ENCODE assay signal across 25 cellular contexts in genomic region chr13:30353060-30353459, GRCh38. TPM values are rescaled to one million over a fixed set of nuclear protein-coding genes. Genes with fewer than 3 reads are reported as not detected.
A peak's percentile ranks its signal among the peaks of the same experiment; 100 is the strongest.
DNase-seq lines count a peak whose midpoint lies in the region; ATAC-seq, FAIRE-seq and TF ChIP-seq lines count a peak whose summit lies in the region.
"Had no signal": no experiment of that assay in that cellular context is flagged by ENCODE, and none has a peak within 500 bp of the region (broad histone marks: within the 10 kb centered on the region; RNA-seq: fewer than 3 reads in every experiment).

No MANE protein-coding gene starts in this region.

- in situ Hi-C loops in K562 (cut with MboI), result no loop called here

- H3K9me1 ChIP-seq in K562 (ENCODE audit: control insufficient read depth, insufficient read depth, low read length), result no peaks in the 10 kb centered on the region

- H2AFZ ChIP-seq in Karpas-422 (ENCODE audit: low read length) (no peak overlapping the region), K562 (ENCODE audit: low read depth, low read length) (no peak overlapping the region)

- no peak for TF ChIP-seq POLR2A in K562 (conservative IDR thresholded peaks at IDR 0.05)

- TF ChIP-seq EP300 in K562 (IDR thresholded peaks at IDR 0.05; ENCODE audit: low read length), result no peak

- CTCF ChIA-PET in K562 (lab: Yijun Ruan, JAX; ENCODE audit: low intra/inter-chr PET ratio), result no interaction called here

- H3K27me3 ChIP-seq in DOHH2 (ENCODE audit: control insufficient read depth, low read length), result no peaks in the 10 kb centered on the region
- no peaks in the 10 kb centered on the region for H3K27me3 ChIP-seq in Karpas-422 (ENCODE audit: low read length)
- H3K27me3 ChIP-seq in K562 (ENCODE audit: control insufficient read depth in 2 of 2, insufficient read depth in 2 of 2, low read length in 2 of 2), result no peaks in the 10 kb centered on the region
- no peaks in the 10 kb centered on the region for H3K27me3 ChIP-seq in left lung
- H3K27me3 ChIP-seq: BE2C, BLaER1 had no signal

- intact Hi-C loops in K562 (cut with micrococcal nuclease), result no loop called here
- intact Hi-C loops in left lung (cut with DNase I), result no loop called here

- FAIRE-seq in K562 (lab: Jason Lieb, UNC), result no peak
- FAIRE-seq: A204.1, GM12878, GM12892, GM18507 had no signal

- H3K9ac ChIP-seq in Karpas-422 (ENCODE audit: low read length), result peak overlapping the region; percentile 61; the same call in 1 of the 2 replicates
- H3K9ac ChIP-seq in K562 (ENCODE audit: insufficient read depth in 1 of 2, low read depth in 2 of 2, low read length in 2 of 2), result no peak overlapping the region
- H3K9ac ChIP-seq: BLaER1 had no signal

- H3K4me1 ChIP-seq in DOHH2 (ENCODE audit: control insufficient read depth, low read length), result peaks cover 67% of the 10 kb centered on the region
- H3K4me1 ChIP-seq in Karpas-422 (ENCODE audit: low read length), result peaks cover 69% of the 10 kb centered on the region
- peaks cover 0 to 4% of the 10 kb centered on the region in 2 experiments; a peak in 1 of 5 replicates for H3K4me1 ChIP-seq in K562 (replicated peaks in 1 of 2; ENCODE audit: control insufficient read depth in 2 of 2, insufficient read depth in 2 of 2, low read length in 2 of 2)
- H3K4me1 ChIP-seq in left lung, result peaks cover 0 to 9% of the 10 kb centered on the region in 2 donors

- H3K79me2 ChIP-seq in DOHH2 (ENCODE audit: control insufficient read depth, low read length), result peaks cover 7% of the 10 kb centered on the region; the same call in 1 of the 2 replicates
- H3K79me2 ChIP-seq in Karpas-422 (ENCODE audit: low read length), result no peaks in the 10 kb centered on the region
- no peaks in the 10 kb centered on the region for H3K79me2 ChIP-seq in K562 (ENCODE audit: control insufficient read depth, insufficient read depth, low read length)

- no peak for TF ChIP-seq RAD21 in K562 (CRISPR knock-in tag; conservative IDR thresholded peaks at IDR 0.05 in 1 of 2, IDR thresholded peaks at IDR 0.05 in 1 of 2)

- DNase-seq in Karpas-422 (no peak), K562 (ENCODE audit: extremely low read depth in 1 of 4, low spot score in 3 of 4) (no peak), NCI-H510A (lab: John Stamatoyannopoulos, UW) (no peak), middle frontal gyrus (ENCODE audit: extremely low spot score, low spot score) (no peak), GM19238 (ENCODE audit: insufficient read length, low spot score) (no peak), left lung (no peak)
- DNase-seq: 8988T; ACHN; BE2C; C1 segment of cervical spinal cord; CD4-positive, alpha-beta memory T cell; CD4-positive, CD25-positive, alpha-beta regulatory T cell; CD8-positive, alpha-beta memory T cell; COR-L47; DMS 273 treated with DMSO at 0.1 percent for 48 hours; DMS153; DMS79; EL; GDM1 had no signal

- POLR2A ChIA-PET in K562 (lab: Yijun Ruan, JAX), result no interaction called here

- H3F3A ChIP-seq in DOHH2 (ENCODE audit: control insufficient read depth, insufficient read depth), result peaks cover 32% of the 10 kb centered on the region

- peak overlapping the region; percentile 43 for H3K4me2 ChIP-seq in DOHH2 (ENCODE audit: low read length)
- peak overlapping the region; percentile 68 for H3K4me2 ChIP-seq in Karpas-422 (ENCODE audit: low read depth, low read length, poor library complexity, severe bottlenecking)
- no peak overlapping the region for H3K4me2 ChIP-seq in K562 (ENCODE audit: insufficient read depth, low read length)

- WGBS in K562 (ENCODE audit: insufficient coverage, low coverage, missing lambda C conversion rate), result 47% methylated on average over 4 of the region's 4 CpGs

- ATAC-seq in K562 (no peak), left lung (no peak)
- ATAC-seq: GM12878 had no signal

- peaks cover 62% of the 10 kb centered on the region for H3K36me3 ChIP-seq in DOHH2 (ENCODE audit: control insufficient read depth, low read length)
- peaks cover 25% of the 10 kb centered on the region for H3K36me3 ChIP-seq in Karpas-422 (ENCODE audit: insufficient read depth, low read length)
- H3K36me3 ChIP-seq in K562 (ENCODE audit: control insufficient read depth, insufficient read depth, low read length), result no peaks in the 10 kb centered on the region
- no peaks in the 10 kb centered on the region for H3K36me3 ChIP-seq in left lung
- H3K36me3 ChIP-seq: BE2C had no signal

- BruUV-seq in K562 (replicated peaks; lab: Mats Ljungman, UMichigan), result no TSS peak

- H3K4me3 ChIP-seq in DOHH2 (ENCODE audit: low read length) (peak overlapping the region; percentile 28), Karpas-422 (ENCODE audit: low read length) (peak overlapping the region; percentile 16; the same call in 1 of the 2 replicates), K562 (no peak overlapping the region), left lung (no peak overlapping the region)
- H3K4me3 ChIP-seq: BLaER1, GM12878 had no signal

- H3K9me3 ChIP-seq in DOHH2 (ENCODE audit: control insufficient read depth, insufficient read depth, low read length), result peaks cover 12% of the 10 kb centered on the region; the same call in 1 of the 2 replicates
- no peaks in the 10 kb centered on the region for H3K9me3 ChIP-seq in Karpas-422 (ENCODE audit: low read length)
- H3K9me3 ChIP-seq in K562 (replicated peaks; ENCODE audit: control insufficient read depth, insufficient read depth, low read depth, low read length), result peaks cover 2% of the 10 kb centered on the region; the same call in 1 of the 2 replicates
- no peaks in the 10 kb centered on the region for H3K9me3 ChIP-seq in left lung
- H3K9me3 ChIP-seq: BE2C had no signal

- TF ChIP-seq CTCF in DOHH2 (IDR thresholded peaks at IDR 0.05; ENCODE audit: low read depth, low read length, poor library complexity, severe bottlenecking) (no peak), K562 (IDR thresholded peaks at IDR 0.05 in 2 of 3, conservative IDR thresholded peaks at IDR 0.05 in 1 of 3; ENCODE audit: insufficient read depth in 2 of 3, low read depth in 1 of 3, low read length in 3 of 3) (no peak), left lung (IDR thresholded peaks at IDR 0.05) (no peak)

- H3K27ac ChIP-seq in DOHH2 (ENCODE audit: low read depth, low read length), result peak overlapping the region; percentile 92
- peak overlapping the region; percentile 98 for H3K27ac ChIP-seq in Karpas-422 (ENCODE audit: low read length)
- no peak overlapping the region for H3K27ac ChIP-seq in K562 (ENCODE audit: extremely low read depth, low read depth, low read length)
- no peak overlapping the region for H3K27ac ChIP-seq in left lung
- H3K27ac ChIP-seq: BLaER1 had no signal

- H3K9me2 ChIP-seq in DOHH2 (replicated peaks; ENCODE audit: control insufficient read depth, low read length) (no peaks in the 10 kb centered on the region), Karpas-422 (replicated peaks; ENCODE audit: insufficient read depth, low read length) (no peaks in the 10 kb centered on the region)

- H4K20me1 ChIP-seq in DOHH2 (ENCODE audit: control insufficient read depth, insufficient read depth, low read depth, low read length) (no peaks in the 10 kb centered on the region), Karpas-422 (ENCODE audit: insufficient read depth, low read depth, low read length) (no peaks in the 10 kb centered on the region), K562 (replicated peaks; ENCODE audit: control insufficient read depth, insufficient read depth, low read length) (no peaks in the 10 kb centered on the region)

TF ChIP-seq in K562, 482 proteins besides CTCF, POLR2A, EP300 and RAD21:
- peak; percentile 58 for TF ChIP-seq RBM25 (IDR thresholded peaks at IDR 0.05; ENCODE audit: low read depth, low read length, severe bottlenecking)
- TF ChIP-seq, protein P1, sequence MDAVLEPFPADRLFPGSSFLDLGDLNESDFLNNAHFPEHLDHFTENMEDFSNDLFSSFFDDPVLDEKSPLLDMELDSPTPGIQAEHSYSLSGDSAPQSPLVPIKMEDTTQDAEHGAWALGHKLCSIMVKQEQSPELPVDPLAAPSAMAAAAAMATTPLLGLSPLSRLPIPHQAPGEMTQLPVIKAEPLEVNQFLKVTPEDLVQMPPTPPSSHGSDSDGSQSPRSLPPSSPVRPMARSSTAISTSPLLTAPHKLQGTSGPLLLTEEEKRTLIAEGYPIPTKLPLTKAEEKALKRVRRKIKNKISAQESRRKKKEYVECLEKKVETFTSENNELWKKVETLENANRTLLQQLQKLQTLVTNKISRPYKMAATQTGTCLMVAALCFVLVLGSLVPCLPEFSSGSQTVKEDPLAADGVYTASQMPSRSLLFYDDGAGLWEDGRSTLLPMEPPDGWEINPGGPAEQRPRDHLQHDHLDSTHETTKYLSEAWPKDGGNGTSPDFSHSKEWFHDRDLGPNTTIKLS (IDR thresholded peaks at IDR 0.05; ENCODE audit: borderline replicate concordance, low read depth), result no peak
TF ChIP-seq in K562: peak in this region for 1.

RNA-seq across cellular contexts. Expression of gene KATNAL1, which starts 45.7 kb away (rescaled TPM):
- total RNA-seq in Karpas-422 (2014; rRNA removed; shearing (Covaris generic); ENCODE audit: low replicate concordance), result 13.4 and 35.6 TPM in 2 replicates
- total RNA-seq in K562 (2011; cell fraction: chromatin; rRNA removed; ENCODE audit: low replicate concordance), result 12.1 and 24.1 TPM in 2 replicates
- 4.2 and 5.1 TPM in 2 replicates for total RNA-seq in K562 (2011; cell fraction: nucleolus; rRNA removed)
- 14.5 and 20.1 TPM in 2 replicates for total RNA-seq in K562 (2011; cell fraction: nucleoplasm; rRNA removed)
- 2.2 and 3.5 TPM in 2 replicates for total RNA-seq in K562 (2014; rRNA removed)
- total RNA-seq in K562 (2014; rRNA removed; fragmentation: Illumina TruSeq; extraction: Trizol), result 8.2 and 9.7 TPM in 2 replicates
- 6.0 and 6.3 TPM in 2 replicates for total RNA-seq in K562 (2015; rRNA removed; fragmentation: Illumina TruSeq; extraction: Trizol)
- 6.3 and 6.4 TPM in 2 replicates for total RNA-seq in K562 (2021)
- polyA plus RNA-seq in K562 (2011; rRNA removed), result 4.9 and 6.7 TPM in 2 replicates
- polyA plus RNA-seq in K562 (2011; cell fraction: cytosol; rRNA removed), result 1.5 and 3.0 TPM in 2 replicates
- 4.2 and 4.8 TPM in 2 replicates for polyA plus RNA-seq in K562 (2011; cell fraction: nucleus; rRNA removed)
- polyA plus RNA-seq in K562 (2012), result 2.9 and 4.4 TPM in 2 replicates
- polyA plus RNA-seq in K562 (2014; fragmentation: Illumina TruSeq; extraction: Trizol), result 4.6 and 5.5 TPM in 2 replicates
- polyA plus RNA-seq in K562 (2014; fragmentation: Nextera tagmentation; extraction: Ambion mirVana), result 1 to 10 TPM; 2.7 to 3.0 TPM
- 2.4 and 2.5 TPM in 2 replicates for polyA plus RNA-seq in K562 (2014; rRNA removed)
- polyA minus RNA-seq in K562 (2011; rRNA and poly(A)+ RNA removed), result 11.7 and 16.3 TPM in 2 replicates
- polyA minus RNA-seq in K562 (2011; cell fraction: cytosol; rRNA and poly(A)+ RNA removed), result 2.2 and 4.9 TPM in 2 replicates
- 5.4 and 11.6 TPM in 2 replicates for polyA minus RNA-seq in K562 (2011; cell fraction: nucleus; rRNA and poly(A)+ RNA removed)
- total RNA-seq in left lung, result 10 to 100 TPM; 20.8 to 24.9 TPM

Comparison
In these comparisons a context has a peak if more than half of its experiments do, and no peak if none do; other contexts are left out.
1. H3K27ac ChIP-seq: peak in DOHH2 (single experiment) and Karpas-422 (single experiment); none in K562 (single experiment) and left lung (0 of 2).
2. H3K4me3 ChIP-seq: peak in DOHH2 (single experiment) and Karpas-422 (single experiment); none in K562 (single experiment) and left lung (0 of 2).